19 cellular contexts compared by ENCODE assay signal in genomic region chr4:88091378-88091777, GRCh38.
DNase-seq lines count a peak whose midpoint lies in the region; ATAC-seq and TF ChIP-seq lines count a peak whose summit lies in the region.
"Had no signal": no experiment of that assay in that cellular context is flagged by ENCODE, and none has a peak within 500 bp of the region (broad histone marks: within the 10 kb centered on the region; RNA-seq: fewer than 3 reads in every experiment).

No MANE protein-coding gene starts in this region.

- H3K4me1 Mint-ChIP-seq in mesothelial cell of epicardium: peaks cover 7% of the 10 kb centered on the region
- H3K4me1 Mint-ChIP-seq: CD4-positive, CD25-positive, alpha-beta regulatory T cell had no signal

- H3K9me3 ChIP-seq in heart left ventricle: no peaks in the 10 kb centered on the region
- H3K9me3 ChIP-seq: BE2C had no signal

- no peaks in the 10 kb centered on the region for H3K27me3 Mint-ChIP-seq in mesothelial cell of epicardium (ENCODE audit: low read depth)

- no peak overlapping the region for H3K27ac Mint-ChIP-seq in mesothelial cell of epicardium
- H3K27ac Mint-ChIP-seq: CD4-positive, CD25-positive, alpha-beta regulatory T cell had no signal

- no peaks in the 10 kb centered on the region for H3K27me3 ChIP-seq in heart left ventricle

- DNase-seq in heart left ventricle: no peak
- no peak for DNase-seq in left cardiac atrium
- DNase-seq in astrocyte of the hippocampus (ENCODE audit: low read depth, low spot score): peak; percentile 34
- no peak for DNase-seq in sciatic nerve (ENCODE audit: low spot score)
- DNase-seq in NAMALWA (ENCODE audit: low spot score): no peak
- DNase-seq in mesothelial cell of epicardium (ENCODE audit: low spot score in 2 of 2, unreplicated experiment in 2 of 2): no peak
- DNase-seq: BE2C; CD4-positive, CD25-positive, alpha-beta regulatory T cell; DMS53; GM23248; H7; NCI-H1105; NCI-H1436 treated with DMSO at 0.1 percent for 48 hours; NCI-H187 treated with DMSO at 0.1 percent for 48 hours; NCI-H524; NCI-H748 treated with DMSO at 0.1 percent for 48 hours; SIG-M5 had no signal

- H3K4me3 ChIP-seq in heart left ventricle: no peak overlapping the region
- H3K4me3 ChIP-seq: GM23248 had no signal

- H3K4me1 ChIP-seq in heart left ventricle: peaks cover 0 to 13% (median 0%) of the 10 kb centered on the region in 12 donors
- H3K4me1 ChIP-seq: BE2C had no signal

- peaks cover 4% of the 10 kb centered on the region for H3K9me3 Mint-ChIP-seq in mesothelial cell of epicardium

- H3K36me3 Mint-ChIP-seq in mesothelial cell of epicardium: no peaks in the 10 kb centered on the region
- H3K36me3 Mint-ChIP-seq: CD4-positive, CD25-positive, alpha-beta regulatory T cell had no signal

- peak in 3 of 4 donors; percentile 48 to 54 (median 51) for ATAC-seq in heart left ventricle
- no peak for ATAC-seq in left cardiac atrium
- ATAC-seq in sciatic nerve: peak; percentile 76
- ATAC-seq in GM18520 (IDR thresholded peaks at IDR 0.05; ENCODE audit: unreplicated experiment): no peak

- TF ChIP-seq CTCF in heart left ventricle (IDR thresholded peaks at IDR 0.05) (no peak), mesothelial cell of epicardium (IDR thresholded peaks at IDR 0.05; ENCODE audit: unreplicated experiment) (no peak)

- H3K4me3 Mint-ChIP-seq in mesothelial cell of epicardium: no peak overlapping the region
- H3K4me3 Mint-ChIP-seq: CD4-positive, CD25-positive, alpha-beta regulatory T cell had no signal

- intact Hi-C loops in heart left ventricle (cut with DNase I): no loop called here
- intact Hi-C loops in left cardiac atrium (cut with DNase I): loop anchor here in 1 of 2 donors (10.0 kb wide), 1 partner anchor 73 kb away; no protein-coding TSS in a partner anchor
- intact Hi-C loops in sciatic nerve (cut with DNase I): no loop called here

- no peak for TF ChIP-seq POLR2A in heart left ventricle (IDR thresholded peaks at IDR 0.05)

- H3K27ac ChIP-seq in heart left ventricle: no peak overlapping the region
- H3K27ac ChIP-seq: 22Rv1, GM23248 had no signal

- peaks cover 0 to 11% (median 0%) of the 10 kb centered on the region in 9 donors for H3K36me3 ChIP-seq in heart left ventricle
- H3K36me3 ChIP-seq: BE2C had no signal

- WGBS in heart left ventricle, 4 donors: 73 to 81% (median 80%) methylated on average over 3 of the region's 3 CpGs

Comparison
In these comparisons a context has a peak if more than half of its experiments do, and no peak if none do; other contexts are left out.
1. ATAC-seq: peak in heart left ventricle (3 of 4) and sciatic nerve (single experiment); none in left cardiac atrium (0 of 2) and GM18520 (single experiment).